In the genomic region with DNA sequence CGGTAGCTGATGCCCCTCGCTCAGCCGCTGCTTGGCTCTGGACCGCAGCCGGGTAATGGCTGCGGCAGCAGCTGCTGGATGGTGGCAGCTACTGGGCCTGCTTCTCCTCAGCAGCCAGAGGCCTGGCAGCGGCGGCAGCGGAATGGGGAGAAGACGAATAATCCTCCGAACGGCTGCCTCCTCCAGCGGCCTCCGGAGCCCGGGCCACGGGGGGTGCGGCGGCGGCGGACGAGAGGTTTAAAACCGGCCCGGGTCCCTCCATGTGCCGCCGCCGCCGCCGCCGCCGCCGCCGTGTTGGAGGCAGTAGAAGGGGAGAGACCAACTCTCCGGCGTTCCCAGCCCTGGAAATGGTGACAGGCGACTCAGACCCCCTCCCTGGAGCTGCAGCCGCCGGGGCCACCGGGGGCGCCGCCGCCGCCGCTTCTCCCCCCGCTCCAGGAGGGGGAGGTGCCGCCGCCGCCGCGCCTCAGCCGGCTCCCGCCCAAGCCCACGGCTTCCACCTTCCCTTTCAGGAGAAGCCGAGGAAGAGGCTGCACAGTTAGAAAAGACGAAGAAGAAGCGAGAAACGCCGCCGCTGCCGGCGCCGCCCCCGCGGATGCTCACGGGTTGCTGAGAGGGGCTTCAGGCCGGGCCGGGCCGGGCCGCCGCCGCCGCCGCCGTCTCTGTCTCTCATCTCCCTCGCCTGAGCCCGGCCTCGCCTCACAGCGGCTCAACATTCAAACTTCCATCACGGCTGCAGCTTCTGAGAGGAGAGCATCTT, we compare ENCODE assay signal across 8 cellular contexts.
DNase-seq lines count a peak whose midpoint lies in the region; ATAC-seq and TF ChIP-seq lines count a peak whose summit lies in the region.

No MANE protein-coding gene starts in this region.

- ATAC-seq in activated CD4-positive, alpha-beta T cell treated with anti-CD3 and anti-CD28 coated beads for 36 hours = peak; percentile 72
- ATAC-seq in Right ventricle myocardium inferior (peak; percentile 63), GM21390 (IDR thresholded peaks at IDR 0.05; ENCODE audit: unreplicated experiment) (no peak)

- CTCF ChIA-PET in activated CD4-positive, alpha-beta T cell treated with anti-CD3 and anti-CD28 coated beads for 36 hours (lab: Charles Lee) = interaction anchor here (1.0 to 2.1 kb wide), 3 partner anchors 41 to 52 kb away, joined by 3 to 10 read pairs (median 4); no protein-coding TSS in a partner anchor
- CTCF ChIA-PET in activated naive CD4-positive, alpha-beta T cell treated with anti-CD3 and anti-CD28 coated beads for 36 hours (lab: Charles Lee) = interaction anchor here (0.7 to 1.9 kb wide), 3 partner anchors 13 to 53 kb away, joined by 3 to 7 read pairs (median 3); no protein-coding TSS in a partner anchor

- intact Hi-C loops in activated CD4-positive, alpha-beta T cell treated with anti-CD3 and anti-CD28 coated beads for 36 hours (cut with DNase I, micrococcal nuclease) = loop anchor here in 1 of 2 experiments (1.0 to 5.0 kb wide), 2 partner anchors 45 to 53 kb away; no protein-coding TSS in a partner anchor
- intact Hi-C loops in activated naive CD4-positive, alpha-beta T cell treated with anti-CD3 and anti-CD28 coated beads for 36 hours (cut with micrococcal nuclease) = no loop called here
- intact Hi-C loops in Right ventricle myocardium inferior (cut with DNase I) = no loop called here
- intact Hi-C loops in vagina (cut with DNase I) = no loop called here

- no peaks in the 10 kb centered on the region for H3K36me3 Mint-ChIP-seq in activated CD4-positive, alpha-beta T cell treated with anti-CD3 and anti-CD28 coated beads for 36 hours (ENCODE audit: low read depth)
- H3K36me3 Mint-ChIP-seq in activated naive CD4-positive, alpha-beta T cell treated with anti-CD3 and anti-CD28 coated beads for 36 hours (ENCODE audit: low read depth) = no peaks in the 10 kb centered on the region

- H3K4me3 ChIP-seq in vagina = peak overlapping the region; percentile 43 to 52

- DNase-seq in activated CD4-positive, alpha-beta T cell treated with anti-CD3 and anti-CD28 coated beads for 36 hours = peak; percentile 48
- DNase-seq in activated CD4-positive, alpha-beta T cell treated with anti-CD3 and anti-CD28 coated beads for 1 hour = no peak
- peak; percentile 55 for DNase-seq in NCI-H774 (lab: John Stamatoyannopoulos, UW)
- DNase-seq in activated naive CD4-positive, alpha-beta T cell treated with anti-CD3 and anti-CD28 coated beads for 36 hours = peak; percentile 14
- peak; percentile 61 for DNase-seq in Right ventricle myocardium inferior (ENCODE audit: missing footprints)
- DNase-seq in occipital lobe (lab: John Stamatoyannopoulos, UW) = peak; percentile 71
- no peak for DNase-seq in vagina (ENCODE audit: extremely low spot score in 2 of 2)

- POLR2A ChIA-PET in activated CD4-positive, alpha-beta T cell treated with anti-CD3 and anti-CD28 coated beads for 36 hours (lab: Charles Lee) = no interaction called here

- no peaks in the 10 kb centered on the region for H3K36me3 ChIP-seq in vagina

- H3K4me3 Mint-ChIP-seq in activated CD4-positive, alpha-beta T cell treated with anti-CD3 and anti-CD28 coated beads for 36 hours = peak overlapping the region; percentile 74
- H3K4me3 Mint-ChIP-seq in activated naive CD4-positive, alpha-beta T cell treated with anti-CD3 and anti-CD28 coated beads for 36 hours = peak overlapping the region; percentile 79

- H3K27me3 ChIP-seq in vagina = no peaks in the 10 kb centered on the region

- peak overlapping the region; percentile 76 for H3K27ac ChIP-seq in vagina

- H3K4me1 Mint-ChIP-seq in activated CD4-positive, alpha-beta T cell treated with anti-CD3 and anti-CD28 coated beads for 36 hours = peaks cover 6% of the 10 kb centered on the region
- H3K4me1 Mint-ChIP-seq in activated naive CD4-positive, alpha-beta T cell treated with anti-CD3 and anti-CD28 coated beads for 36 hours (ENCODE audit: low read depth) = peaks cover 9% of the 10 kb centered on the region

- H3K4me1 ChIP-seq in vagina = no peaks in the 10 kb centered on the region

- peak overlapping the region; percentile 65 for H3K27ac Mint-ChIP-seq in activated CD4-positive, alpha-beta T cell treated with anti-CD3 and anti-CD28 coated beads for 36 hours
- H3K27ac Mint-ChIP-seq in activated naive CD4-positive, alpha-beta T cell treated with anti-CD3 and anti-CD28 coated beads for 36 hours = no peak overlapping the region

- peaks cover 57% of the 10 kb centered on the region for H3K27me3 Mint-ChIP-seq in activated CD4-positive, alpha-beta T cell treated with anti-CD3 and anti-CD28 coated beads for 36 hours
- peaks cover 56% of the 10 kb centered on the region for H3K27me3 Mint-ChIP-seq in activated naive CD4-positive, alpha-beta T cell treated with anti-CD3 and anti-CD28 coated beads for 36 hours (ENCODE audit: low read depth)

- TF ChIP-seq POLR2A in vagina (IDR thresholded peaks at IDR 0.05) = no peak

- H3K9me3 ChIP-seq in vagina = no peaks in the 10 kb centered on the region

- no peak for TF ChIP-seq CTCF in vagina (IDR thresholded peaks at IDR 0.05)

- H3K9me3 Mint-ChIP-seq in activated CD4-positive, alpha-beta T cell treated with anti-CD3 and anti-CD28 coated beads for 36 hours (ENCODE audit: low read depth) = no peaks in the 10 kb centered on the region
- no peaks in the 10 kb centered on the region for H3K9me3 Mint-ChIP-seq in activated naive CD4-positive, alpha-beta T cell treated with anti-CD3 and anti-CD28 coated beads for 36 hours

Comparison
In these comparisons a context has a peak if more than half of its experiments do, and no peak if none do; other contexts are left out.
1. DNase-seq: peak in activated CD4-positive, alpha-beta T cell treated with anti-CD3 and anti-CD28 coated beads for 36 hours (single experiment), NCI-H774 (single experiment), activated naive CD4-positive, alpha-beta T cell treated with anti-CD3 and anti-CD28 coated beads for 36 hours (single experiment), Right ventricle myocardium inferior (single experiment) and occipital lobe (single experiment); none in activated CD4-positive, alpha-beta T cell treated with anti-CD3 and anti-CD28 coated beads for 1 hour (single experiment) and vagina (0 of 2).